1 cellular context compared by ENCODE assay signal in genomic region chr1:20932437-20932977, GRCh38.
TF ChIP-seq lines count a peak whose summit lies in the region.

No MANE protein-coding gene starts in this region.

TF ChIP-seq in GM23338, 12 proteins besides CTCF, POLR2A, EP300 and RAD21 (continued from another document):
- TF ChIP-seq REST (IDR thresholded peaks at IDR 0.05; ENCODE audit: unreplicated experiment) (no peak), EZH2 (IDR thresholded peaks at IDR 0.05; ENCODE audit: low read depth, unreplicated experiment) (no peak), JUNB (IDR thresholded peaks at IDR 0.05; ENCODE audit: unreplicated experiment) (no peak), STAT1 (IDR thresholded peaks at IDR 0.05; ENCODE audit: unreplicated experiment) (no peak)
